In the genomic region with DNA sequence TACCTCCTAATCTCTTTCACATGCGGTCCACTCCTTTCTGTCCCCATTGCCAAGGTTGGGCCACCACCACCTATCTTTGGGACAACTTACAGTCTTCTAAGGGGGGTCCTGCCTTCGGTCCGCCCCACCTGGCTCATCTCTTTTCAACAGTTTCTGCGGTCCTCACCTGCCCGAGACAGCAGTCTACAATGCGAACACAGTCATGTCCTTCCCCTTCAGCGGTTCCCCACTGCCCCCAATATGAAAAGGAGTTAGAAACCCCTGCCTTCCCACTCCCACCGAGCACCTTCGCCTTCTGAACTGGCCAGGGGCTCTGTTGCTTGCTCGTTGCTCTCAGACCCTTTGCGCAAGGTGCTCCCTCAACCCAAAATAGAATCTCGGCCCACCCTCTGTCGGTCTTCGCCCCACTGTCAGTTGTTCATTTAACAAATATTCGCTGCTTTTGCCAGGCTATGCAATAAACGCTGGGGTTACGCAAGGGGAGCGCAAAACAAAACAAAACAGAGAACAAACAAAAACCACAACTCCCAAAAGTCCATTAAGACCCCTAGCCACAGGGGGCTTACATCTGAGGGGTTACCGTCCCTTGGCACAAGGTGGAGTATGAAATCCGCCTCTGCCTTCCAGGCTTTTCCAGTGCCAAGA, we compare ENCODE assay signal across 1 cellular context.
TF ChIP-seq lines count a peak whose summit lies in the region.

No MANE protein-coding gene starts in this region.

TF ChIP-seq in K562, 482 proteins besides CTCF, POLR2A, EP300 and RAD21 (continued from another document):
- TF ChIP-seq, protein P1, sequence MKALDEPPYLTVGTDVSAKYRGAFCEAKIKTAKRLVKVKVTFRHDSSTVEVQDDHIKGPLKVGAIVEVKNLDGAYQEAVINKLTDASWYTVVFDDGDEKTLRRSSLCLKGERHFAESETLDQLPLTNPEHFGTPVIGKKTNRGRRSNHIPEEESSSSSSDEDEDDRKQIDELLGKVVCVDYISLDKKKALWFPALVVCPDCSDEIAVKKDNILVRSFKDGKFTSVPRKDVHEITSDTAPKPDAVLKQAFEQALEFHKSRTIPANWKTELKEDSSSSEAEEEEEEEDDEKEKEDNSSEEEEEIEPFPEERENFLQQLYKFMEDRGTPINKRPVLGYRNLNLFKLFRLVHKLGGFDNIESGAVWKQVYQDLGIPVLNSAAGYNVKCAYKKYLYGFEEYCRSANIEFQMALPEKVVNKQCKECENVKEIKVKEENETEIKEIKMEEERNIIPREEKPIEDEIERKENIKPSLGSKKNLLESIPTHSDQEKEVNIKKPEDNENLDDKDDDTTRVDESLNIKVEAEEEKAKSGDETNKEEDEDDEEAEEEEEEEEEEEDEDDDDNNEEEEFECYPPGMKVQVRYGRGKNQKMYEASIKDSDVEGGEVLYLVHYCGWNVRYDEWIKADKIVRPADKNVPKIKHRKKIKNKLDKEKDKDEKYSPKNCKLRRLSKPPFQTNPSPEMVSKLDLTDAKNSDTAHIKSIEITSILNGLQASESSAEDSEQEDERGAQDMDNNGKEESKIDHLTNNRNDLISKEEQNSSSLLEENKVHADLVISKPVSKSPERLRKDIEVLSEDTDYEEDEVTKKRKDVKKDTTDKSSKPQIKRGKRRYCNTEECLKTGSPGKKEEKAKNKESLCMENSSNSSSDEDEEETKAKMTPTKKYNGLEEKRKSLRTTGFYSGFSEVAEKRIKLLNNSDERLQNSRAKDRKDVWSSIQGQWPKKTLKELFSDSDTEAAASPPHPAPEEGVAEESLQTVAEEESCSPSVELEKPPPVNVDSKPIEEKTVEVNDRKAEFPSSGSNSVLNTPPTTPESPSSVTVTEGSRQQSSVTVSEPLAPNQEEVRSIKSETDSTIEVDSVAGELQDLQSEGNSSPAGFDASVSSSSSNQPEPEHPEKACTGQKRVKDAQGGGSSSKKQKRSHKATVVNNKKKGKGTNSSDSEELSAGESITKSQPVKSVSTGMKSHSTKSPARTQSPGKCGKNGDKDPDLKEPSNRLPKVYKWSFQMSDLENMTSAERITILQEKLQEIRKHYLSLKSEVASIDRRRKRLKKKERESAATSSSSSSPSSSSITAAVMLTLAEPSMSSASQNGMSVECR (CRISPR knock-in tag; IDR thresholded peaks at IDR 0.05) = no peak
- TF ChIP-seq, protein P2, sequence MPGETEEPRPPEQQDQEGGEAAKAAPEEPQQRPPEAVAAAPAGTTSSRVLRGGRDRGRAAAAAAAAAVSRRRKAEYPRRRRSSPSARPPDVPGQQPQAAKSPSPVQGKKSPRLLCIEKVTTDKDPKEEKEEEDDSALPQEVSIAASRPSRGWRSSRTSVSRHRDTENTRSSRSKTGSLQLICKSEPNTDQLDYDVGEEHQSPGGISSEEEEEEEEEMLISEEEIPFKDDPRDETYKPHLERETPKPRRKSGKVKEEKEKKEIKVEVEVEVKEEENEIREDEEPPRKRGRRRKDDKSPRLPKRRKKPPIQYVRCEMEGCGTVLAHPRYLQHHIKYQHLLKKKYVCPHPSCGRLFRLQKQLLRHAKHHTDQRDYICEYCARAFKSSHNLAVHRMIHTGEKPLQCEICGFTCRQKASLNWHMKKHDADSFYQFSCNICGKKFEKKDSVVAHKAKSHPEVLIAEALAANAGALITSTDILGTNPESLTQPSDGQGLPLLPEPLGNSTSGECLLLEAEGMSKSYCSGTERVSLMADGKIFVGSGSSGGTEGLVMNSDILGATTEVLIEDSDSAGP (CRISPR knock-in tag; IDR thresholded peaks at IDR 0.05) = 0 out of 2 replicates have a peak, but pooled peaks have one; percentile 13
- peak; percentile 13; the same call in 1 of the 2 replicates for TF ChIP-seq GTF2E2 (tag; IDR thresholded peaks at IDR 0.05)
- TF ChIP-seq CEBPG (CRISPR knock-in tag; IDR thresholded peaks at IDR 0.05) = peak; percentile 80
- TF ChIP-seq CEBPG (tag; conservative IDR thresholded peaks at IDR 0.05 in 1 of 2, IDR thresholded peaks at IDR 0.05 in 1 of 2) = peak; percentile 68 to 88
- no peak for TF ChIP-seq LCOR (CRISPR knock-in tag; IDR thresholded peaks at IDR 0.05)
- TF ChIP-seq CEBPB (tag; IDR thresholded peaks at IDR 0.05) = peak; percentile 87
- no peak for TF ChIP-seq HDAC8 (tag; IDR thresholded peaks at IDR 0.05)
- no peak for TF ChIP-seq TRIM24 (IDR thresholded peaks at IDR 0.05)
- TF ChIP-seq, protein P3, sequence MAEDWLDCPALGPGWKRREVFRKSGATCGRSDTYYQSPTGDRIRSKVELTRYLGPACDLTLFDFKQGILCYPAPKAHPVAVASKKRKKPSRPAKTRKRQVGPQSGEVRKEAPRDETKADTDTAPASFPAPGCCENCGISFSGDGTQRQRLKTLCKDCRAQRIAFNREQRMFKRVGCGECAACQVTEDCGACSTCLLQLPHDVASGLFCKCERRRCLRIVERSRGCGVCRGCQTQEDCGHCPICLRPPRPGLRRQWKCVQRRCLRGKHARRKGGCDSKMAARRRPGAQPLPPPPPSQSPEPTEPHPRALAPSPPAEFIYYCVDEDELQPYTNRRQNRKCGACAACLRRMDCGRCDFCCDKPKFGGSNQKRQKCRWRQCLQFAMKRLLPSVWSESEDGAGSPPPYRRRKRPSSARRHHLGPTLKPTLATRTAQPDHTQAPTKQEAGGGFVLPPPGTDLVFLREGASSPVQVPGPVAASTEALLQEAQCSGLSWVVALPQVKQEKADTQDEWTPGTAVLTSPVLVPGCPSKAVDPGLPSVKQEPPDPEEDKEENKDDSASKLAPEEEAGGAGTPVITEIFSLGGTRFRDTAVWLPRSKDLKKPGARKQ (CRISPR knock-in tag; IDR thresholded peaks at IDR 0.05) = peak; percentile 56; the same call in 1 of the 2 replicates
